Comparison of ENCODE assay signal across 17 cellular contexts in genomic region chr1:230080834-230081233, GRCh38. TPM values are rescaled to one million over a fixed set of nuclear protein-coding genes. Genes with fewer than 3 reads are reported as not detected.
DNase-seq lines count a peak whose midpoint lies in the region; ATAC-seq and TF ChIP-seq lines count a peak whose summit lies in the region.
"Had no signal": no experiment of that assay in that cellular context is flagged by ENCODE, and none has a peak within 500 bp of the region (broad histone marks: within the 10 kb centered on the region; RNA-seq: fewer than 3 reads in every experiment).

No MANE protein-coding gene starts in this region.

- WGBS in heart left ventricle, 4 donors, result 29 to 76% (median 56%) methylated on average over 8 of the region's 8 CpGs

- H3K27ac ChIP-seq in ascending aorta, result peak overlapping the region; percentile 28 to 76
- peak overlapping the region in 2 of 12 donors; percentile 8 to 55 for H3K27ac ChIP-seq in heart left ventricle
- H3K27ac ChIP-seq: BLaER1 treated with 17β-estradiol and CSF1 and Interleukin-3, amounts not matched to agents 10 nM and 100 nM had no signal

- H3K4me1 ChIP-seq in ascending aorta (peaks cover 27 to 51% of the 10 kb centered on the region in 2 donors), heart left ventricle (peaks cover 0 to 69% (median 42%) of the 10 kb centered on the region in 12 donors)

- H3K36me3 Mint-ChIP-seq in stimulated activated naive B cell treated with anti-CD40 and anti-IgM and Interleukin-4, amounts not matched to agents 10 μg/mL and 1 μg/mL and 100 μg/mL, for 72 hours, result peaks cover 31 to 54% of the 10 kb centered on the region in 2 donors
- H3K36me3 Mint-ChIP-seq in activated CD8-positive, alpha-beta memory T cell treated with anti-CD3 and anti-CD28 coated beads, Interleukin-2, amount 10 ng/mL, durations not matched to agents 7 days and 5 days, result peaks cover 16% of the 10 kb centered on the region

- DNase-seq in ascending aorta (ENCODE audit: low spot score in 2 of 2) (no peak), heart left ventricle (peak in 4 of 5 donors; percentile 49 to 88 (median 70)), mesenteric fat pad (ENCODE audit: low spot score) (peak; percentile 57), HuH-7.5 (ENCODE audit: low spot score) (no peak), epidermal melanocyte (ENCODE audit: insufficient read length, low spot score) (no peak)
- no peak for DNase-seq in stimulated activated naive B cell treated with anti-CD40 and anti-IgM and Interleukin-4, amounts not matched to agents 10 μg/mL and 1 μg/mL and 100 μg/mL, for 72 hours
- DNase-seq in activated CD8-positive, alpha-beta memory T cell treated with anti-CD3 and anti-CD28 coated beads, Interleukin-2, amount 10 ng/mL, durations not matched to agents 7 days and 5 days, result no peak
- DNase-seq: Calu3; CD8-positive, alpha-beta T cell; DMS53; NCI-H1105; NCI-H2107; NCI-H510A; NCI-H774; OCI-M1; SIG-M5 had no signal

- H3K4me3 ChIP-seq in ascending aorta, result no peak overlapping the region
- H3K4me3 ChIP-seq in heart left ventricle, result no peak overlapping the region
- H3K4me3 ChIP-seq: BLaER1 treated with 17β-estradiol and CSF1 and Interleukin-3, amounts not matched to agents 10 nM and 100 nM had no signal

- H3K27me3 ChIP-seq in ascending aorta, result no peaks in the 10 kb centered on the region
- no peaks in the 10 kb centered on the region for H3K27me3 ChIP-seq in heart left ventricle
- H3K27me3 ChIP-seq: BLaER1 treated with 17β-estradiol and CSF1 and Interleukin-3, amounts not matched to agents 10 nM and 100 nM had no signal

- H3K27me3 Mint-ChIP-seq in stimulated activated naive B cell treated with anti-CD40 and anti-IgM and Interleukin-4, amounts not matched to agents 10 μg/mL and 1 μg/mL and 100 μg/mL, for 72 hours, result peaks cover 0 to 5% of the 10 kb centered on the region in 2 donors
- no peaks in the 10 kb centered on the region for H3K27me3 Mint-ChIP-seq in activated CD8-positive, alpha-beta memory T cell treated with anti-CD3 and anti-CD28 coated beads, Interleukin-2, amount 10 ng/mL, durations not matched to agents 7 days and 5 days

- TF ChIP-seq POLR2A in heart left ventricle (IDR thresholded peaks at IDR 0.05), result no peak

- no peak for TF ChIP-seq CTCF in ascending aorta (IDR thresholded peaks at IDR 0.05)
- TF ChIP-seq CTCF in heart left ventricle (IDR thresholded peaks at IDR 0.05), result no peak

- H3K9me3 ChIP-seq in ascending aorta (no peaks in the 10 kb centered on the region), heart left ventricle (no peaks in the 10 kb centered on the region)

- peak; percentile 84 to 94 (median 90) for ATAC-seq in heart left ventricle
- ATAC-seq in stimulated activated naive B cell treated with anti-CD40 and anti-IgM and Interleukin-4, amounts not matched to agents 10 μg/mL and 1 μg/mL and 100 μg/mL, for 72 hours (replicated peaks), result no peak
- ATAC-seq in activated CD8-positive, alpha-beta memory T cell treated with anti-CD3 and anti-CD28 coated beads, Interleukin-2, amount 10 ng/mL, durations not matched to agents 7 days and 5 days, result no peak
- ATAC-seq: CD8-positive, alpha-beta T cell had no signal

- H3K9me3 Mint-ChIP-seq in stimulated activated naive B cell treated with anti-CD40 and anti-IgM and Interleukin-4, amounts not matched to agents 10 μg/mL and 1 μg/mL and 100 μg/mL, for 72 hours, result peaks cover 10 to 12% of the 10 kb centered on the region in 2 donors
- peaks cover 5% of the 10 kb centered on the region for H3K9me3 Mint-ChIP-seq in activated CD8-positive, alpha-beta memory T cell treated with anti-CD3 and anti-CD28 coated beads, Interleukin-2, amount 10 ng/mL, durations not matched to agents 7 days and 5 days (ENCODE audit: low read depth)

- H3K27ac Mint-ChIP-seq in stimulated activated naive B cell treated with anti-CD40 and anti-IgM and Interleukin-4, amounts not matched to agents 10 μg/mL and 1 μg/mL and 100 μg/mL, for 72 hours, result peak overlapping the region; percentile 5
- no peak overlapping the region for H3K27ac Mint-ChIP-seq in activated CD8-positive, alpha-beta memory T cell treated with anti-CD3 and anti-CD28 coated beads, Interleukin-2, amount 10 ng/mL, durations not matched to agents 7 days and 5 days
- H3K27ac Mint-ChIP-seq: CD8-positive, alpha-beta T cell had no signal

- H3K36me3 ChIP-seq in ascending aorta (no peaks in the 10 kb centered on the region), heart left ventricle (peaks cover 0 to 12% (median 0%) of the 10 kb centered on the region in 9 donors)

- intact Hi-C loops in ascending aorta (cut with DNase I), result no loop called here
- intact Hi-C loops in heart left ventricle (cut with DNase I), result loop anchor here in 1 of 10 donors (10.0 kb wide), 1 partner anchor 416 kb away; no protein-coding TSS in a partner anchor

- no peak overlapping the region for H3K4me3 Mint-ChIP-seq in stimulated activated naive B cell treated with anti-CD40 and anti-IgM and Interleukin-4, amounts not matched to agents 10 μg/mL and 1 μg/mL and 100 μg/mL, for 72 hours
- no peak overlapping the region for H3K4me3 Mint-ChIP-seq in activated CD8-positive, alpha-beta memory T cell treated with anti-CD3 and anti-CD28 coated beads, Interleukin-2, amount 10 ng/mL, durations not matched to agents 7 days and 5 days
- H3K4me3 Mint-ChIP-seq: CD8-positive, alpha-beta T cell had no signal

- CTCF ChIA-PET in activated CD8-positive, alpha-beta memory T cell treated with anti-CD3 and anti-CD28 coated beads, Interleukin-2, amount 10 ng/mL, durations not matched to agents 7 days and 5 days (lab: Charles Lee), result interaction anchor here (1.1 to 1.6 kb wide), 2 partner anchors 86 to 231 kb away, joined by 3 read pairs; no protein-coding TSS in a partner anchor

- peaks cover 57 to 70% of the 10 kb centered on the region in 2 donors for H3K4me1 Mint-ChIP-seq in stimulated activated naive B cell treated with anti-CD40 and anti-IgM and Interleukin-4, amounts not matched to agents 10 μg/mL and 1 μg/mL and 100 μg/mL, for 72 hours
- peaks cover 40% of the 10 kb centered on the region for H3K4me1 Mint-ChIP-seq in activated CD8-positive, alpha-beta memory T cell treated with anti-CD3 and anti-CD28 coated beads, Interleukin-2, amount 10 ng/mL, durations not matched to agents 7 days and 5 days

RNA-seq across cellular contexts. Expression of gene GALNT2, which starts 13.8 kb away (rescaled TPM):
- total RNA-seq in ascending aorta (129 TPM), heart left ventricle (10 to 100 TPM; 21.0 to 44.9 (median 31.6) TPM), mesenteric fat pad (144 TPM)
- 10 to 100 TPM; 10.1 to 44.8 TPM for polyA plus RNA-seq in heart left ventricle
- 10 to 100 TPM; 25.0 to 30.2 TPM for total RNA-seq in activated CD8-positive, alpha-beta memory T cell treated with anti-CD3 and anti-CD28 coated beads, Interleukin-2, amount 10 ng/mL, durations not matched to agents 7 days and 5 days

Comparison
In these comparisons a context has a peak if more than half of its experiments do, and no peak if none do; other contexts are left out.
1. DNase-seq: peak in heart left ventricle (4 of 5) and mesenteric fat pad (single experiment); none in ascending aorta (0 of 2), stimulated activated naive B cell treated with anti-CD40 and anti-IgM and Interleukin-4, amounts not matched to agents 10 μg/mL and 1 μg/mL and 100 μg/mL, for 72 hours (single experiment), HuH-7.5 (single experiment), epidermal melanocyte (single experiment) and activated CD8-positive, alpha-beta memory T cell treated with anti-CD3 and anti-CD28 coated beads, Interleukin-2, amount 10 ng/mL, durations not matched to agents 7 days and 5 days (single experiment).
2. ATAC-seq: peak in heart left ventricle (4 of 4); none in stimulated activated naive B cell treated with anti-CD40 and anti-IgM and Interleukin-4, amounts not matched to agents 10 μg/mL and 1 μg/mL and 100 μg/mL, for 72 hours (0 of 2) and activated CD8-positive, alpha-beta memory T cell treated with anti-CD3 and anti-CD28 coated beads, Interleukin-2, amount 10 ng/mL, durations not matched to agents 7 days and 5 days (single experiment).